In the genomic region with DNA sequence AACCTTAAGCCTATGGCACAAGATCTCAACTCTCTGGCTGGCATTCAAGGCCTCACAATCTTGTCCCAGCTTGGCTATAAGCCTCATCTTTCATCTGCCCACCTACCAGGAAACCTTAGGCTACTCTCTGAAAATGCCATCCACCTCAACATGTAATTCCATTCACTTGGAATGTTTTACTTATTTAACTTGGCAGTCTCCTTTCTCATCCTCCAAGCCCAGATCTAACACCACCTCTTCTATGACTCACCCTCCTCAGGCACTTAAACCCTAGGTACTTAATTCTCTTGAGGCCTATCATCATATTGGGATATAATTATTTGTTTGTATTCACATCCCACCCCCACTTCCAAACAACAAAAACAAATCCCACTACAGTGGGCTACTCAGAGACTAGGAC, we compare ENCODE assay signal across 20 cellular contexts. TPM values are rescaled to one million over a fixed set of nuclear protein-coding genes. Genes with fewer than 3 reads are reported as not detected.
"Had no signal": no experiment of that assay in that cellular context is flagged by ENCODE, and none has a peak within 500 bp of the region (broad histone marks: within the 10 kb centered on the region; RNA-seq: fewer than 3 reads in every experiment).

No MANE protein-coding gene starts in this region.

- H3K9me3 ChIP-seq: stomach, thoracic aorta had no signal

- H2AFZ ChIP-seq: parathyroid adenoma had no signal

- H3K4me1 Mint-ChIP-seq: activated B cell treated with CpG ODN at 0.5 μM for 24 hours, mesothelial cell of epicardium, neural crest cell had no signal

- H3K27me3 Mint-ChIP-seq: activated B cell treated with CpG ODN at 0.5 μM for 24 hours; activated naive CD8-positive, alpha-beta T cell treated with anti-CD3 and anti-CD28 coated beads, Interleukin-2, amount 10 ng/mL, durations not matched to agents 7 days and 5 days had no signal

- H3K4me3 Mint-ChIP-seq: activated B cell treated with CpG ODN at 0.5 μM for 24 hours; activated naive CD8-positive, alpha-beta T cell treated with anti-CD3 and anti-CD28 coated beads, Interleukin-2, amount 10 ng/mL, durations not matched to agents 7 days and 5 days; mesothelial cell of epicardium; neural crest cell; T-helper 1 cell treated with Interleukin-12 subunit alpha and Interleukin-12 subunit beta and Interleukin-4 antibody, amounts not matched to agents 30 μg/mL and 1 μg/mL, for 36 hours had no signal

- H3K4me1 ChIP-seq: parathyroid adenoma, stomach had no signal

- H3K4me3 ChIP-seq: stomach, thoracic aorta had no signal

- ATAC-seq: left ventricle myocardium superior, SK-N-SH treated with all-trans-retinoic acid at 6 μM for 48 hours had no signal

- H3K27ac Mint-ChIP-seq: activated B cell treated with CpG ODN at 0.5 μM for 24 hours; activated naive CD8-positive, alpha-beta T cell treated with anti-CD3 and anti-CD28 coated beads, Interleukin-2, amount 10 ng/mL, durations not matched to agents 7 days and 5 days; mesothelial cell of epicardium; T-helper 1 cell treated with Interleukin-12 subunit alpha and Interleukin-12 subunit beta and Interleukin-4 antibody, amounts not matched to agents 30 μg/mL and 1 μg/mL, for 36 hours had no signal

- H3K9ac ChIP-seq: parathyroid adenoma had no signal

- H3K9me3 Mint-ChIP-seq: activated B cell treated with CpG ODN at 0.5 μM for 24 hours; activated naive CD8-positive, alpha-beta T cell treated with anti-CD3 and anti-CD28 coated beads, Interleukin-2, amount 10 ng/mL, durations not matched to agents 7 days and 5 days; mesothelial cell of epicardium; neural crest cell; T-helper 1 cell treated with Interleukin-12 subunit alpha and Interleukin-12 subunit beta and Interleukin-4 antibody, amounts not matched to agents 30 μg/mL and 1 μg/mL, for 36 hours had no signal

- H3K27me3 ChIP-seq: stomach had no signal

- H3K79me2 ChIP-seq: parathyroid adenoma had no signal

- DNase-seq: activated B cell treated with CpG ODN at 0.5 μM for 24 hours; activated effector memory CD4-positive, alpha-beta T cell treated with Interleukin-2 at 50 U/mL for 16 hours; activated naive CD8-positive, alpha-beta T cell treated with anti-CD3 and anti-CD28 coated beads, Interleukin-2, amount 10 ng/mL, durations not matched to agents 7 days and 5 days; activated T-cell treated with anti-CD3 and anti-CD28 coated beads, Interleukin-2, amount 50 U/mL, for 1 hour; anterior cingulate cortex; central memory CD4-positive, alpha-beta T cell; cortex of kidney; effector memory CD4-positive, alpha-beta T cell; erythroblast; left ventricle myocardium superior; retina; stimulated activated CD4-positive, alpha-beta T cell treated with anti-CD3 and anti-CD28 coated beads, Interleukin-15, amount 100 ng/mL, for 24 hours; stimulated activated CD4-positive, alpha-beta T cell treated with anti-CD3 and anti-CD28 coated beads, Interleukin-4, amount 100 ng/mL, for 4 hours; stomach had no signal

- H3K27ac ChIP-seq: parathyroid adenoma, stomach, thoracic aorta had no signal

RNA-seq across cellular contexts. Expression of a gene that starts 15.8 kb away (rescaled TPM):
- total RNA-seq: thoracic aorta had no signal
